In the genomic region with DNA sequence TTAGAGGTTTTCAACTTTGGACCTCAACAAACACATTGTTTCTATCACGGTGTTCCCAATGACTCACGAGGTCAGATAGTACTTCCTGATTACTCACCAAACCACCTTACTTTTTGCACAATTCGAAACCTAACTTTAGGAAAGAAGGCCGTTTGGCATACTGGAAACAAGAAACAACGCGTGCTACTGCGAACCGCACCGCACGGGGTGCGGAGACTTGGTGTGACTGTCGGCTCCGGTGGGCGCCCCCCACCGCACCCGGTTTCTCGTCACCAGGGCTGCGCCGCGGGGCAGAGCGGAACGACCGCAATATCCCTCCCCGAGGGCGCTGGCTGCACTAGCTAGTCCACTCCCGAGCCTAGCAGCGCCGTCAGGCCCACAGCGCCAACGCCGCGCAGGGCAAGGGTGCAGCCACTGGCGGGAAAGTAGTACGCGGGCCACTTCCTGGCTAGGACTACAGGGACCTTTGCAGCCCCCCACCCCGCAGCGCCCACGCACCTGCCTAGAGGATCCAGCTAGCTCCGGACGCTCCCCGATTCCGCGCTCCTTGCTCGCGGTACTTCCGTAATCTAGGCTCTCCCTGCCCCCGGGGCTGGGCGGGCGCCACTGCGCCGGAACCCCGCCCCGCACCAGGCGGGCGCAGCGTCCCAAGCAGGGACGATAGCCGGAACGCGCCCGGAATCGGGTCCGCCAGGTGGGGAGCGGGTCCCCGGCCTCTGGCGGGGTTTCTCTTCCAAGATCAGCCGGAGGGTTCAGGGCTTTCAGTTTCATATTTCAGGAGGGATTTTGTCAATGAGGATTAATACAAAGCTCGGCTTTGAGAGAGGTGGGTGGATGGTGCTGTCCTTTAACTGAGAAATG, we compare ENCODE assay signal across 8 cellular contexts. TPM values are rescaled to one million over a fixed set of nuclear protein-coding genes. Genes with fewer than 3 reads are reported as not detected.
DNase-seq lines count a peak whose midpoint lies in the region; ATAC-seq, FAIRE-seq and TF ChIP-seq lines count a peak whose summit lies in the region.

A gene (minus strand): TSS at position 571 of the 861 bp plus-strand sequence. CDS start 9,002 bp downstream, outside the sequence.

- peak within 1 kb of the TSS; percentile 74 for H2AFZ ChIP-seq in ACC112 (ENCODE audit: low read length, unreplicated experiment)

- peak within 1 kb of the TSS; percentile 93 for H3K4me3 ChIP-seq in ACC112 (ENCODE audit: low read depth, low read length)
- H3K4me3 ChIP-seq in kidney (ENCODE audit: low read length in 2 of 2) = peak within 1 kb of the TSS; percentile 81 to 96

- peaks cover 14% of the 10 kb centered on the region for H3K4me1 ChIP-seq in ACC112 (ENCODE audit: control insufficient read depth, insufficient read depth, low read length, unreplicated experiment)
- H3K4me1 ChIP-seq in kidney (ENCODE audit: control insufficient read depth in 1 of 2, insufficient read depth in 1 of 2, low read depth in 1 of 2, low read length in 2 of 2) = peaks cover 5% of the 10 kb centered on the region in 2 donors

- peak; percentile 92 for TF ChIP-seq POLR2A in GM18526 (IDR thresholded peaks at IDR 0.05; ENCODE audit: extremely low read depth, insufficient read length)

- H3K9ac ChIP-seq in kidney (ENCODE audit: low read length in 2 of 2) = peak within 1 kb of the TSS; percentile 85 to 87

- ATAC-seq in HG03060 (IDR thresholded peaks at IDR 0.05; ENCODE audit: low read depth, unreplicated experiment) = peak; percentile 35

- intact Hi-C loops in kidney (cut with DNase I) = no loop called here

- no peak for TF ChIP-seq CTCF in kidney (IDR thresholded peaks at IDR 0.05; ENCODE audit: borderline replicate concordance, extremely low read depth, insufficient read depth)

- H3K27me3 ChIP-seq in ACC112 (ENCODE audit: insufficient read depth, low read length) = no peaks in the 10 kb centered on the region

- H3K27ac ChIP-seq in ACC112 (ENCODE audit: low read depth, low read length) = peak within 1 kb of the TSS; percentile 93
- H3K27ac ChIP-seq in kidney (ENCODE audit: low read depth in 2 of 2, low read length in 2 of 2) = peak within 1 kb of the TSS; percentile 92 to 93

- H3K36me3 ChIP-seq in ACC112 (ENCODE audit: insufficient read depth, low read length) (peaks cover 8% of the 10 kb centered on the region), kidney (ENCODE audit: control insufficient read depth in 1 of 2, insufficient read depth in 2 of 2, low read length in 2 of 2) (no peaks in the 10 kb centered on the region)

- no peaks in the 10 kb centered on the region for H3K9me3 ChIP-seq in kidney (ENCODE audit: control insufficient read depth in 1 of 2, low read length in 2 of 2)

- H3K79me2 ChIP-seq in ACC112 (ENCODE audit: control insufficient read depth, insufficient read depth, low read length, unreplicated experiment) = peaks cover 40% of the 10 kb centered on the region

- FAIRE-seq in kidney (lab: Jason Lieb, UNC) = no peak

- DNase-seq in NCI-H2227 (lab: John Stamatoyannopoulos, UW; ENCODE audit: unreplicated experiment) (peak; percentile 82), cerebellar cortex (ENCODE audit: low spot score) (peak; percentile 34), kidney (peak; percentile 94)
- peak; percentile 34 for DNase-seq in activated CD4-positive, CD25-positive, alpha-beta regulatory T cell treated with anti-CD3 and anti-CD28 coated beads, Interleukin-2, amount 50 U/mL, for 16 hours (ENCODE audit: low read depth, low spot score)
- peak; percentile 78 for DNase-seq in stimulated activated CD4-positive, alpha-beta T cell treated with anti-CD3 and anti-CD28 coated beads, Interleukin-15, amount 100 ng/mL, for 24 hours

RNA-seq across cellular contexts. Expression of the gene that starts here (rescaled TPM):
- total RNA-seq in kidney = 95.1 TPM
- polyA plus RNA-seq in kidney (ENCODE audit: insufficient read depth, low read depth, low replicate concordance) = 13.9 TPM

Comparison
In these comparisons a context has a peak if more than half of its experiments do, and no peak if none do; other contexts are left out.
1. Peak in every context shown above with its lines: DNase-seq, ATAC-seq, H3K4me3 ChIP-seq and H3K27ac ChIP-seq.
2. DNase-seq: peak in every context shown above with its lines; median percentile 94 in kidney; 82 in NCI-H2227; 78 in stimulated activated CD4-positive, alpha-beta T cell treated with anti-CD3 and anti-CD28 coated beads, Interleukin-15, amount 100 ng/mL, for 24 hours; 34 in activated CD4-positive, CD25-positive, alpha-beta regulatory T cell treated with anti-CD3 and anti-CD28 coated beads, Interleukin-2, amount 50 U/mL, for 16 hours; 34 in cerebellar cortex.